ENCODE assay signal across 22 cellular contexts in the genomic region with DNA sequence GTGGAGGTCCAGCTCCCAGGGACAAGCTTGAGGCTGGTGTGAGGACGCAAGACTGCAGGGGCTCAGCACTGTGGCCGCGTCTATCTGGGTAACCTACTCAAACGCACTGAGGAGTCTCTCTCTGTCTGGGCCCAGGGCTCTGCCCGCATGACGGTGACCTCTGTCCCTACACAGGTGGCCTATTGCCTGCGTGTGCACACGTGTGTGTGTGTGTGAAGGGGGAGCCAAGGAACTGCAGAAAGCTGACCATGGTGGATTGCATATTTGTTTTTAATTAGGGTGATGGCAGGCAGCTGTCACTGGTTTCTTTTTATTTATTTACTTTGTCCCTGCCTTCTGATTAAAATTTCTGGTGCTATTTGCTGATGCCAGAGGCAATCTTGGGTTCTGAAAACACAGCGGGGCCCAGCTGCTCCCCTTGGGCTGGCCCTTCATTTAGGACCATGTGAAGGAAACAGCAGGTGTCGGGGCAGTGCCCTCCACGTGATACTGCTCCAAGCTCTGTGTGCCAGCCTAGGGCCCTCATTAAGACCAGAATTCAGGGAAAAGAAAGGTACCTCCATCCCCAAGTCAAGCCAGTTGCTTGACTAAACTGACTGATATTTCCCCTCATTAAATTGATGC.
DNase-seq lines count a peak whose midpoint lies in the region; ATAC-seq and TF ChIP-seq lines count a peak whose summit lies in the region.
"Had no signal": no experiment of that assay in that cellular context is flagged by ENCODE, and none has a peak within 500 bp of the region (broad histone marks: within the 10 kb centered on the region; RNA-seq: fewer than 3 reads in every experiment).

No MANE protein-coding gene starts in this region.

- no peak for ATAC-seq in stimulated activated naive B cell treated with anti-CD40 and anti-IgM and Interleukin-4, amounts not matched to agents 10 μg/mL and 1 μg/mL and 100 μg/mL, for 72 hours (replicated peaks)
- ATAC-seq: foreskin keratinocyte had no signal

- H3K27ac Mint-ChIP-seq in stimulated activated naive B cell treated with anti-CD40 and anti-IgM and Interleukin-4, amounts not matched to agents 10 μg/mL and 1 μg/mL and 100 μg/mL, for 72 hours: no peak overlapping the region
- H3K27ac Mint-ChIP-seq: activated T-cell treated with anti-CD3 and anti-CD28 coated beads, Interleukin-2, amount 50 U/mL, for 24 hours; memory B cell had no signal

- no peaks in the 10 kb centered on the region for H3K79me2 ChIP-seq in trophoblast cell (ENCODE audit: control insufficient read depth, insufficient read depth, low read length, poor library complexity)

- TF ChIP-seq CTCF in VCaP (conservative IDR thresholded peaks at IDR 0.05): no peak

- no peak overlapping the region for H4K12ac ChIP-seq in trophoblast cell (ENCODE audit: low read depth, low read length)

- no peak overlapping the region for H3K4me2 ChIP-seq in trophoblast cell (ENCODE audit: low read length)
- H3K4me2 ChIP-seq: BLaER1 treated with 17β-estradiol and CSF1 and Interleukin-3, amounts not matched to agents 10 nM and 100 nM; smooth muscle cell had no signal

- no peak overlapping the region for H3K23ac ChIP-seq in trophoblast cell (ENCODE audit: low read length)

- peaks cover 35% of the 10 kb centered on the region for H3K79me1 ChIP-seq in trophoblast cell (ENCODE audit: low read length)

- peaks cover 32 to 43% of the 10 kb centered on the region in 2 experiments for H3K4me1 ChIP-seq in trophoblast cell (ENCODE audit: control insufficient read depth in 1 of 2, insufficient read depth in 2 of 2, low read length in 2 of 2)

- H3K36me3 Mint-ChIP-seq in stimulated activated naive B cell treated with anti-CD40 and anti-IgM and Interleukin-4, amounts not matched to agents 10 μg/mL and 1 μg/mL and 100 μg/mL, for 72 hours: no peaks in the 10 kb centered on the region
- H3K36me3 Mint-ChIP-seq: memory B cell had no signal

- peaks cover 18 to 29% of the 10 kb centered on the region in 2 donors for H3K27me3 Mint-ChIP-seq in stimulated activated naive B cell treated with anti-CD40 and anti-IgM and Interleukin-4, amounts not matched to agents 10 μg/mL and 1 μg/mL and 100 μg/mL, for 72 hours

- no peak overlapping the region for H3K4me3 Mint-ChIP-seq in stimulated activated naive B cell treated with anti-CD40 and anti-IgM and Interleukin-4, amounts not matched to agents 10 μg/mL and 1 μg/mL and 100 μg/mL, for 72 hours
- H3K4me3 Mint-ChIP-seq: activated T-cell treated with anti-CD3 and anti-CD28 coated beads, Interleukin-2, amount 50 U/mL, for 24 hours; memory B cell had no signal

- H4K8ac ChIP-seq in trophoblast cell (ENCODE audit: low read depth, low read length): no peak overlapping the region

- H3K9ac ChIP-seq in trophoblast cell (ENCODE audit: low read length): no peak overlapping the region
- H3K9ac ChIP-seq: BLaER1 treated with 17β-estradiol and CSF1 and Interleukin-3, amounts not matched to agents 10 nM and 100 nM had no signal

- peak overlapping the region; percentile 80 for H2AK5ac ChIP-seq in trophoblast cell (ENCODE audit: low read length)

- peak overlapping the region; percentile 94 for H2BK12ac ChIP-seq in trophoblast cell (ENCODE audit: low read length)

- H4K91ac ChIP-seq in trophoblast cell (ENCODE audit: low read depth, low read length): peak overlapping the region; percentile 75

- peak overlapping the region; percentile 15 for H3K4ac ChIP-seq in trophoblast cell (ENCODE audit: low read depth, low read length)

- WGBS in trophoblast cell (ENCODE audit: extremely low coverage, insufficient coverage, insufficient read length): no CpG with 5 or more reads among the region's 11 CpGs

- no peaks in the 10 kb centered on the region for H3K9me3 ChIP-seq in trophoblast cell (ENCODE audit: insufficient read depth, low read depth, low read length)
- H3K9me3 ChIP-seq: BLaER1 treated with 17β-estradiol and CSF1 and Interleukin-3, amounts not matched to agents 10 nM and 100 nM; vagina had no signal

- peak overlapping the region; percentile 36 for H3K18ac ChIP-seq in trophoblast cell (ENCODE audit: low read length)

- no peaks in the 10 kb centered on the region for H3K36me3 ChIP-seq in trophoblast cell (ENCODE audit: control insufficient read depth in 1 of 2, insufficient read depth in 2 of 2, low read length in 2 of 2)
- H3K36me3 ChIP-seq: BLaER1 treated with 17β-estradiol and CSF1 and Interleukin-3, amounts not matched to agents 10 nM and 100 nM; vagina had no signal

- peak overlapping the region; percentile 64 for H2BK120ac ChIP-seq in trophoblast cell (ENCODE audit: insufficient read depth, low read length, poor library complexity)

- no peaks in the 10 kb centered on the region for H3K9me3 Mint-ChIP-seq in stimulated activated naive B cell treated with anti-CD40 and anti-IgM and Interleukin-4, amounts not matched to agents 10 μg/mL and 1 μg/mL and 100 μg/mL, for 72 hours
- H3K9me3 Mint-ChIP-seq: activated T-cell treated with anti-CD3 and anti-CD28 coated beads, Interleukin-2, amount 50 U/mL, for 24 hours; memory B cell had no signal

- H3K27me3 ChIP-seq in trophoblast cell (ENCODE audit: insufficient read depth, low read length): no peaks in the 10 kb centered on the region
- H3K27me3 ChIP-seq: BLaER1 treated with 17β-estradiol and CSF1 and Interleukin-3, amounts not matched to agents 10 nM and 100 nM; foreskin keratinocyte; vagina had no signal

- H3K27ac ChIP-seq in VCaP: peak overlapping the region; percentile 17; the same call in 1 of the 2 replicates
- H3K27ac ChIP-seq in trophoblast cell (ENCODE audit: low read depth, low read length): no peak overlapping the region
- H3K27ac ChIP-seq: BLaER1 treated with 17β-estradiol and CSF1 and Interleukin-3, amounts not matched to agents 10 nM and 100 nM; foreskin keratinocyte; HL-60; vagina had no signal

- DNase-seq in NCI-H2196 treated with DMSO at 0.1 percent for 48 hours (lab: John Stamatoyannopoulos, UW; ENCODE audit: unreplicated experiment) (peak; percentile 13), NCI-H2196 (lab: John Stamatoyannopoulos, UW; ENCODE audit: unreplicated experiment) (no peak), NCI-H1694 treated with DMSO at 0.1 percent for 48 hours (lab: John Stamatoyannopoulos, UW) (peak; percentile 44), trophoblast cell (no peak), SW480 (ENCODE audit: low spot score) (no peak)
- DNase-seq in stimulated activated naive B cell treated with anti-CD40 and anti-IgM and Interleukin-4, amounts not matched to agents 10 μg/mL and 1 μg/mL and 100 μg/mL, for 72 hours: no peak
- no peak for DNase-seq in effector CD8-positive, alpha-beta T cell (lab: John Stamatoyannopoulos, UW)
- DNase-seq: activated CD4-positive, alpha-beta T cell treated with anti-CD3 and anti-CD28 coated beads for 1 hour; activated gamma-delta T cell treated with Interleukin-2 at 50 U/mL for 16 hours; activated T-cell treated with anti-CD3 and anti-CD28 coated beads, Interleukin-2, amount 50 U/mL, for 24 hours; Calu3; effector CD4-positive, alpha-beta T cell; foreskin keratinocyte; NCI-H526 treated with DMSO at 0.1 percent for 48 hours; stimulated activated CD4-positive, alpha-beta T cell treated with anti-CD3 and anti-CD28 coated beads, Interleukin-2, amount 100 ng/mL, for 24 hours; T-helper 1 cell had no signal

- H3K4me1 Mint-ChIP-seq in stimulated activated naive B cell treated with anti-CD40 and anti-IgM and Interleukin-4, amounts not matched to agents 10 μg/mL and 1 μg/mL and 100 μg/mL, for 72 hours: no peaks in the 10 kb centered on the region
- H3K4me1 Mint-ChIP-seq: memory B cell had no signal

- H2AFZ ChIP-seq in trophoblast cell (ENCODE audit: insufficient read depth, low read length, poor library complexity): no peak overlapping the region

- H3K14ac ChIP-seq in trophoblast cell (ENCODE audit: low read length): peak overlapping the region; percentile 61

- no peak overlapping the region for H2BK5ac ChIP-seq in trophoblast cell (ENCODE audit: low read depth, low read length, poor library complexity)

- no peak overlapping the region for H3K4me3 ChIP-seq in trophoblast cell (ENCODE audit: low read depth, low read length)
- H3K4me3 ChIP-seq: BLaER1 treated with 17β-estradiol and CSF1 and Interleukin-3, amounts not matched to agents 10 nM and 100 nM; smooth muscle cell; vagina had no signal

Comparison
In these comparisons a context has a peak if more than half of its experiments do, and no peak if none do; other contexts are left out.
1. DNase-seq: peak in NCI-H2196 treated with DMSO at 0.1 percent for 48 hours (single experiment) and NCI-H1694 treated with DMSO at 0.1 percent for 48 hours (single experiment); none in NCI-H2196 (single experiment), trophoblast cell (0 of 2), SW480 (single experiment), stimulated activated naive B cell treated with anti-CD40 and anti-IgM and Interleukin-4, amounts not matched to agents 10 μg/mL and 1 μg/mL and 100 μg/mL, for 72 hours (single experiment) and effector CD8-positive, alpha-beta T cell (single experiment).